ENCODE assay signal across 16 cellular contexts in genomic region chr3:155889952-155890351, GRCh38.
"Had no signal": no experiment of that assay in that cellular context is flagged by ENCODE, and none has a peak within 500 bp of the region (broad histone marks: within the 10 kb centered on the region; RNA-seq: fewer than 3 reads in every experiment).

No MANE protein-coding gene starts in this region.

- H3K4me3 Mint-ChIP-seq: activated naive CD4-positive, alpha-beta T cell treated with anti-CD3 and anti-CD28 coated beads for 36 hours; dendritic cell treated with granulocyte-macrophage colony-stimulating factor and Interleukin-4, amounts not matched to agents 40 ng/mL and 50 ng/mL, for 4 days; T-cell had no signal

- ATAC-seq: effector memory CD8-positive, alpha-beta T cell; lower lobe of right lung; psoas muscle; sciatic nerve; T-cell had no signal

- H3K9me3 Mint-ChIP-seq: activated naive CD4-positive, alpha-beta T cell treated with anti-CD3 and anti-CD28 coated beads for 36 hours; dendritic cell treated with granulocyte-macrophage colony-stimulating factor and Interleukin-4, amounts not matched to agents 40 ng/mL and 50 ng/mL, for 4 days; effector memory CD8-positive, alpha-beta T cell; T-cell had no signal

- H3K4me3 ChIP-seq: body of pancreas, lower lobe of right lung, psoas muscle, spleen, suprapubic skin had no signal

- H3K27me3 ChIP-seq: body of pancreas, spleen, suprapubic skin had no signal

- H3K9me3 ChIP-seq: body of pancreas, lower lobe of right lung, psoas muscle, spleen, suprapubic skin had no signal

- DNase-seq: activated CD4-positive, alpha-beta T cell treated with anti-CD3 and anti-CD28 coated beads for 4 hours; activated naive CD4-positive, alpha-beta T cell treated with anti-CD3 and anti-CD28 coated beads for 36 hours; amniotic stem cell; body of pancreas; effector memory CD8-positive, alpha-beta T cell; glutamatergic neuron; lower lobe of right lung; midbrain; psoas muscle; spleen; stimulated activated naive CD4-positive, alpha-beta T cell; T-cell had no signal

- H3K27me3 Mint-ChIP-seq: dendritic cell treated with granulocyte-macrophage colony-stimulating factor and Interleukin-4, amounts not matched to agents 40 ng/mL and 50 ng/mL, for 4 days; effector memory CD8-positive, alpha-beta T cell; T-cell had no signal

- H3K27ac ChIP-seq: lower lobe of right lung, psoas muscle, suprapubic skin, VCaP had no signal

- H3K27ac Mint-ChIP-seq: activated naive CD4-positive, alpha-beta T cell treated with anti-CD3 and anti-CD28 coated beads for 36 hours had no signal
